14 cellular contexts compared by ENCODE assay signal in genomic region chr12:66803972-66804371, GRCh38.
A peak's percentile ranks its signal among the peaks of the same experiment; 100 is the strongest.
DNase-seq lines count a peak whose midpoint lies in the region; ATAC-seq and TF ChIP-seq lines count a peak whose summit lies in the region.
"Had no signal": no experiment of that assay in that cellular context is flagged by ENCODE, and none has a peak within 500 bp of the region (broad histone marks: within the 10 kb centered on the region; RNA-seq: fewer than 3 reads in every experiment).

No MANE protein-coding gene starts in this region.

- DNase-seq in NCI-H2227 treated with DMSO at 0.1 percent for 48 hours (lab: John Stamatoyannopoulos, UW), result peak; percentile 10
- peak; percentile 3 for DNase-seq in choroid plexus epithelial cell (ENCODE audit: low read depth)
- DNase-seq in neural crest cell (ENCODE audit: low read depth, low spot score), result no peak
- no peak for DNase-seq in right lobe of liver
- no peak for DNase-seq in Peyer's patch
- no peak for DNase-seq in GM13977 (ENCODE audit: low spot score)
- DNase-seq in cerebellar nuclear complex (lab: John Stamatoyannopoulos, UW), result no peak
- DNase-seq: activated CD4-positive, alpha-beta T cell treated with anti-CD3 and anti-CD28 coated beads for 4 hours; activated T-cell treated with anti-CD3 and anti-CD28 coated beads, Interleukin-2, amount 50 U/mL, for 48 hours; aorta; heart right ventricle; sigmoid colon had no signal

- H3K4me3 ChIP-seq in HEK293 (ENCODE audit: low read depth, low read length) (peak overlapping the region; percentile 11), choroid plexus epithelial cell (ENCODE audit: low read depth, low read length) (no peak overlapping the region), right lobe of liver (no peak overlapping the region), Peyer's patch (no peak overlapping the region)
- H3K4me3 ChIP-seq: heart right ventricle, sigmoid colon had no signal

- no peaks in the 10 kb centered on the region for H3K36me3 ChIP-seq in HEK293 (ENCODE audit: control insufficient read depth in 2 of 2, insufficient read depth in 1 of 2, low read length in 2 of 2)
- no peaks in the 10 kb centered on the region for H3K36me3 ChIP-seq in right lobe of liver
- no peaks in the 10 kb centered on the region for H3K36me3 ChIP-seq in Peyer's patch
- H3K36me3 ChIP-seq: heart right ventricle, sigmoid colon had no signal

- peak overlapping the region; percentile 66 for H3K4me3 Mint-ChIP-seq in neural crest cell
- H3K4me3 Mint-ChIP-seq: CD14-positive monocyte had no signal

- WGBS in right lobe of liver (ENCODE audit: insufficient coverage, low coverage, low lambda C conversion rate, missing lambda C conversion rate), result 42% methylated on average over 11 of the region's 17 CpGs

- in situ Hi-C loops in GM13977 (cut with MboI; ENCODE audit: low pct_unique_long_range_greater_than_20kb, low sequenced_read_pairs, unreplicated experiment), result no loop called here

- no peaks in the 10 kb centered on the region for H3K27me3 ChIP-seq in right lobe of liver
- H3K27me3 ChIP-seq in Peyer's patch, result no peaks in the 10 kb centered on the region
- H3K27me3 ChIP-seq: sigmoid colon had no signal

- no peaks in the 10 kb centered on the region for H3K36me3 Mint-ChIP-seq in neural crest cell (ENCODE audit: low read depth)
- H3K36me3 Mint-ChIP-seq: CD14-positive monocyte had no signal

- peaks cover 13% of the 10 kb centered on the region for H3K4me1 Mint-ChIP-seq in neural crest cell
- H3K4me1 Mint-ChIP-seq: CD14-positive monocyte had no signal

- no peak overlapping the region for H3K27ac Mint-ChIP-seq in neural crest cell (ENCODE audit: unreplicated experiment)
- H3K27ac Mint-ChIP-seq: CD14-positive monocyte had no signal

- CTCF ChIA-PET in HEK293 (lab: Yijun Ruan, JAX), result interaction anchor here (0.7 kb wide), 1 partner anchor 94 kb away, joined by 3 read pairs; no protein-coding TSS in a partner anchor

- TF ChIP-seq POLR2A in right lobe of liver (IDR thresholded peaks at IDR 0.05), result no peak
- no peak for TF ChIP-seq POLR2A in Peyer's patch (IDR thresholded peaks at IDR 0.05)

- intact Hi-C loops in right lobe of liver (cut with DNase I), result no loop called here

- peaks cover 13% of the 10 kb centered on the region for H3K27me3 Mint-ChIP-seq in neural crest cell (ENCODE audit: low read depth)

- H3K4me1 ChIP-seq in HEK293 (ENCODE audit: control insufficient read depth, insufficient read depth, low read length) (peaks cover 21% of the 10 kb centered on the region), right lobe of liver (no peaks in the 10 kb centered on the region), Peyer's patch (no peaks in the 10 kb centered on the region)
- H3K4me1 ChIP-seq: heart right ventricle, sigmoid colon had no signal

- H3K9me3 ChIP-seq in HEK293 (ENCODE audit: control insufficient read depth, insufficient read depth, low read depth, low read length) (no peaks in the 10 kb centered on the region), right lobe of liver (no peaks in the 10 kb centered on the region), Peyer's patch (no peaks in the 10 kb centered on the region)
- H3K9me3 ChIP-seq: heart right ventricle, sigmoid colon had no signal

- POLR2A ChIA-PET in HEK293 (lab: Yijun Ruan, JAX), result interaction anchor here (0.7 kb wide), 1 partner anchor 20 kb away, joined by 3 read pairs; no protein-coding TSS in a partner anchor

- TF ChIP-seq CTCF in HEK293 (tag by site-specific recombination; IDR thresholded peaks at IDR 0.05) (no peak), choroid plexus epithelial cell (conservative IDR thresholded peaks at IDR 0.05; ENCODE audit: low read depth, low read length) (no peak), neural crest cell (conservative IDR thresholded peaks at IDR 0.05) (no peak), right lobe of liver (IDR thresholded peaks at IDR 0.05) (no peak), Peyer's patch (IDR thresholded peaks at IDR 0.05) (no peak), GM13977 (IDR thresholded peaks at IDR 0.05; ENCODE audit: extremely low read depth, insufficient read depth, missing control alignments) (no peak)

- ATAC-seq in right lobe of liver, result no peak
- ATAC-seq: heart right ventricle had no signal

- no peaks in the 10 kb centered on the region for H3K9me3 Mint-ChIP-seq in neural crest cell

- H3K27ac ChIP-seq in HEK293 (ENCODE audit: extremely low read depth, low read depth, low read length) (no peak overlapping the region), right lobe of liver (no peak overlapping the region), Peyer's patch (no peak overlapping the region)
- H3K27ac ChIP-seq: heart right ventricle, sigmoid colon had no signal

TF ChIP-seq in HEK293, 187 proteins besides CTCF, POLR2A, EP300 and RAD21:
- peak; percentile 46 for TF ChIP-seq ZNF341 (tag by site-specific recombination; IDR thresholded peaks at IDR 0.05; ENCODE audit: low read depth)
- TF ChIP-seq, protein P1, sequence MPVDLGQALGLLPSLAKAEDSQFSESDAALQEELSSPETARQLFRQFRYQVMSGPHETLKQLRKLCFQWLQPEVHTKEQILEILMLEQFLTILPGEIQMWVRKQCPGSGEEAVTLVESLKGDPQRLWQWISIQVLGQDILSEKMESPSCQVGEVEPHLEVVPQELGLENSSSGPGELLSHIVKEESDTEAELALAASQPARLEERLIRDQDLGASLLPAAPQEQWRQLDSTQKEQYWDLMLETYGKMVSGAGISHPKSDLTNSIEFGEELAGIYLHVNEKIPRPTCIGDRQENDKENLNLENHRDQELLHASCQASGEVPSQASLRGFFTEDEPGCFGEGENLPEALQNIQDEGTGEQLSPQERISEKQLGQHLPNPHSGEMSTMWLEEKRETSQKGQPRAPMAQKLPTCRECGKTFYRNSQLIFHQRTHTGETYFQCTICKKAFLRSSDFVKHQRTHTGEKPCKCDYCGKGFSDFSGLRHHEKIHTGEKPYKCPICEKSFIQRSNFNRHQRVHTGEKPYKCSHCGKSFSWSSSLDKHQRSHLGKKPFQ (tag by site-specific recombination; IDR thresholded peaks at IDR 0.05), result no peak

Comparison
In these comparisons a context has a peak if more than half of its experiments do, and no peak if none do; other contexts are left out.
1. DNase-seq: peak in NCI-H2227 treated with DMSO at 0.1 percent for 48 hours (single experiment) and choroid plexus epithelial cell (single experiment); none in neural crest cell (single experiment), right lobe of liver (0 of 3), Peyer's patch (0 of 3), GM13977 (single experiment) and cerebellar nuclear complex (0 of 2).